ENCODE assay signal across 1 cellular context in genomic region chr2:73981081-73981968, GRCh38.
TF ChIP-seq lines count a peak whose summit lies in the region.

No MANE protein-coding gene starts in this region.

TF ChIP-seq in K562, 482 proteins besides CTCF, POLR2A, EP300 and RAD21 (continued from another document and continues in another):
- TF ChIP-seq ZNF609 (CRISPR knock-in tag; IDR thresholded peaks at IDR 0.05; ENCODE audit: borderline replicate concordance) (no peak), LCOR (CRISPR knock-in tag; IDR thresholded peaks at IDR 0.05) (no peak; the same call in 1 of the 2 replicates), BRCA1 (IDR thresholded peaks at IDR 0.05) (no peak), BRCA1 (CRISPR knock-in tag; IDR thresholded peaks at IDR 0.05) (no peak), YBX1 (IDR thresholded peaks at IDR 0.05) (no peak), RFX5 (IDR thresholded peaks at IDR 0.05; ENCODE audit: low read depth, low read length) (no peak), ZNF124 (CRISPR knock-in tag; IDR thresholded peaks at IDR 0.05) (no peak), PCBP1 (IDR thresholded peaks at IDR 0.05; ENCODE audit: low read depth, low read length, poor library complexity, severe bottlenecking) (no peak), LEF1 (IDR thresholded peaks at IDR 0.05) (no peak), NFYB (IDR thresholded peaks at IDR 0.05; ENCODE audit: extremely low read depth, insufficient read length) (no peak), PURB (CRISPR knock-in tag; IDR thresholded peaks at IDR 0.05; ENCODE audit: low read depth) (no peak), TBP (optimal IDR thresholded peaks at IDR 0.05; ENCODE audit: low read depth, low read length) (peak; percentile 58), ZSCAN32 (CRISPR knock-in tag; IDR thresholded peaks at IDR 0.05) (no peak), THRB (CRISPR knock-in tag; conservative IDR thresholded peaks at IDR 0.05) (no peak), NUFIP1 (IDR thresholded peaks at IDR 0.05; ENCODE audit: partially characterized antibody) (no peak), FOXO4 (CRISPR knock-in tag; IDR thresholded peaks at IDR 0.05) (no peak), HDAC8 (tag; IDR thresholded peaks at IDR 0.05) (no peak), RBM14 (IDR thresholded peaks at IDR 0.05; ENCODE audit: borderline replicate concordance, insufficient read depth, low read depth, low read length) (no peak), NRF1 (conservative IDR thresholded peaks at IDR 0.05 in 1 of 2, IDR thresholded peaks at IDR 0.05 in 1 of 2) (peak; percentile 40 to 48), ZNF324 (CRISPR knock-in tag; IDR thresholded peaks at IDR 0.05) (no peak), MED1 (CRISPR knock-in tag; IDR thresholded peaks at IDR 0.05; ENCODE audit: borderline replicate concordance) (no peak), CBFA2T3 (IDR thresholded peaks at IDR 0.05) (peak; percentile 89), IFI16 (CRISPR knock-in tag; IDR thresholded peaks at IDR 0.05) (no peak), SRSF9 (IDR thresholded peaks at IDR 0.05; ENCODE audit: borderline replicate concordance, low read depth, low read length) (no peak), ETS2 (tag; IDR thresholded peaks at IDR 0.05; ENCODE audit: borderline replicate concordance, poor library complexity, severe bottlenecking) (no peak), ZNF384 (IDR thresholded peaks at IDR 0.05; ENCODE audit: low read depth, low read length) (no peak), SP1 (CRISPR knock-in tag; IDR thresholded peaks at IDR 0.05) (no peak), TCF3 (CRISPR knock-in tag; IDR thresholded peaks at IDR 0.05) (peak; percentile 84), HNRNPH1 (optimal IDR thresholded peaks at IDR 0.05; ENCODE audit: low read depth, low read length) (no peak), STAT5B (CRISPR knock-in tag; IDR thresholded peaks at IDR 0.05) (no peak), CHCHD3 (CRISPR knock-in tag; IDR thresholded peaks at IDR 0.05) (no peak), HOXB6 (CRISPR knock-in tag; IDR thresholded peaks at IDR 0.05; ENCODE audit: borderline replicate concordance) (no peak), ZFP36 (IDR thresholded peaks at IDR 0.05; ENCODE audit: low read depth, low read length, partially characterized antibody) (no peak), ZNF584 (CRISPR knock-in tag; IDR thresholded peaks at IDR 0.05; ENCODE audit: low read depth) (no peak), DACH1 (IDR thresholded peaks at IDR 0.05; ENCODE audit: partially characterized antibody) (no peak), ATF7 (IDR thresholded peaks at IDR 0.05) (no peak; the same call in 1 of the 2 replicates), PHTF2 (CRISPR knock-in tag; IDR thresholded peaks at IDR 0.05) (no peak), MIER1 (IDR thresholded peaks at IDR 0.05; ENCODE audit: low read depth) (no peak), ZNF121 (CRISPR knock-in tag; conservative IDR thresholded peaks at IDR 0.05) (no peak), ZNF644 (tag; IDR thresholded peaks at IDR 0.05; ENCODE audit: low read depth) (no peak), POLR2AphosphoS2 (IDR thresholded peaks at IDR 0.05; ENCODE audit: low read length) (no peak), ZNF551 (CRISPR knock-in tag; IDR thresholded peaks at IDR 0.05) (no peak)
- TF ChIP-seq, protein P1, sequence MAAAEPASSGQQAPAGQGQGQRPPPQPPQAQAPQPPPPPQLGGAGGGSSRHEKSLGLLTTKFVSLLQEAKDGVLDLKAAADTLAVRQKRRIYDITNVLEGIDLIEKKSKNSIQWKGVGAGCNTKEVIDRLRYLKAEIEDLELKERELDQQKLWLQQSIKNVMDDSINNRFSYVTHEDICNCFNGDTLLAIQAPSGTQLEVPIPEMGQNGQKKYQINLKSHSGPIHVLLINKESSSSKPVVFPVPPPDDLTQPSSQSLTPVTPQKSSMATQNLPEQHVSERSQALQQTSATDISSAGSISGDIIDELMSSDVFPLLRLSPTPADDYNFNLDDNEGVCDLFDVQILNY (CRISPR knock-in tag; IDR thresholded peaks at IDR 0.05): no peak
- TF ChIP-seq, protein P2, sequence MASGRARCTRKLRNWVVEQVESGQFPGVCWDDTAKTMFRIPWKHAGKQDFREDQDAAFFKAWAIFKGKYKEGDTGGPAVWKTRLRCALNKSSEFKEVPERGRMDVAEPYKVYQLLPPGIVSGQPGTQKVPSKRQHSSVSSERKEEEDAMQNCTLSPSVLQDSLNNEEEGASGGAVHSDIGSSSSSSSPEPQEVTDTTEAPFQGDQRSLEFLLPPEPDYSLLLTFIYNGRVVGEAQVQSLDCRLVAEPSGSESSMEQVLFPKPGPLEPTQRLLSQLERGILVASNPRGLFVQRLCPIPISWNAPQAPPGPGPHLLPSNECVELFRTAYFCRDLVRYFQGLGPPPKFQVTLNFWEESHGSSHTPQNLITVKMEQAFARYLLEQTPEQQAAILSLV (tag; IDR thresholded peaks at IDR 0.05): no peak
- TF ChIP-seq, protein P3, sequence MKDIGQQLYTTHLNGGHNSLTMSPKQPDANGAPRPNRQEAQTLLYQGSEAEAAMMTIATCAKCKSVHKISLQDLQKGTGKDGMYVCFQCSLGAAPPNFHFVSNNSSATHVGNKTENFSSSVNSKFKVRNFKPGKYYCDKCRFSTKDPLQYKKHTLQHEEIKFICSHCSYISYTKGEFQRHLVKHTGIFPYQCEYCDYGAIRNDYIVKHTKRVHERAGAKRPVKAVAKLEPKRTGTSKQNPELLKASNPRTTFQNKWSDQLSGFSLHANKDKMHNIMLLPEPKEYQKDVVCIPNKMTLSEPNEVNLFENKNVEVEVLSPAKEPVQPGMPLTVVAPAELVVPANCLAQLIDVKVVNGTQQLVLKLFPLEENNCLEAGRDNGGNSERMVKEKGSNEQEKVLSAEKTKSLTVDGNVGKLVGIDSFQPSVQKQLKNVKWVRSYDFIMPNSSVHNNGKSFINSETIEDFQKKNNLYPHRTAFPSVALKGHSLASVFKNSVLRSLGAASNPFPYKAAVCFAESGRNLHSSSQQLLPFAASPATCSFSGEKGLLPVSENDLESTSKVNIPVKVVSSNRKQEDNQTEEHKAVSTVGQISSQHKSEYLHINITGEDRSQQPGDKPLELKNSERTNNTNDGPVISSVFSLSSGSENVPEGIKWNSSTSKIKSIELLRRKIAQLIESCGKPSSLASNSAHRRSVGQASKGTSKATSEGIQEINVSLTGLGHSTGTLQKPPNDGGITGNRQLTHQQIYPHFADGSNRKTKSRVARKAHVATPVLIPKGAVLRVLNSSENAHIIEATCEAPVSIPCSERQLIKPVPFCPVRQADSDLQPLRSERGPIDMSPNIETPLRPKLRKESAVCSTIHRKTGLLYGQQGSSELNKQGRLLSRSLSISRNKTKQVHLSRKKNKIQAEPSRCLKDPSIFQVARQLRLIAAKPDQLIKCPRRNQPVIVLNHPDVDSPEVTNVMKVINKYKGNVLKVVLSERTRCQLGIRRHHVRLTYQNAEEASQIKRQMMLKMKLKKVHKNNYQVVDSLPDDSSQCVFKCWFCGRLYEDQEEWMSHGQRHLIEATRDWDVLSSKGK (CRISPR knock-in tag; IDR thresholded peaks at IDR 0.05): no peak
- TF ChIP-seq, protein P4, sequence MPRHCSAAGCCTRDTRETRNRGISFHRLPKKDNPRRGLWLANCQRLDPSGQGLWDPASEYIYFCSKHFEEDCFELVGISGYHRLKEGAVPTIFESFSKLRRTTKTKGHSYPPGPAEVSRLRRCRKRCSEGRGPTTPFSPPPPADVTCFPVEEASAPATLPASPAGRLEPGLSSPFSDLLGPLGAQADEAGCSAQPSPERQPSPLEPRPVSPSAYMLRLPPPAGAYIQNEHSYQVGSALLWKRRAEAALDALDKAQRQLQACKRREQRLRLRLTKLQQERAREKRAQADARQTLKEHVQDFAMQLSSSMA (CRISPR knock-in tag; IDR thresholded peaks at IDR 0.05): no peak
- TF ChIP-seq, protein P5, sequence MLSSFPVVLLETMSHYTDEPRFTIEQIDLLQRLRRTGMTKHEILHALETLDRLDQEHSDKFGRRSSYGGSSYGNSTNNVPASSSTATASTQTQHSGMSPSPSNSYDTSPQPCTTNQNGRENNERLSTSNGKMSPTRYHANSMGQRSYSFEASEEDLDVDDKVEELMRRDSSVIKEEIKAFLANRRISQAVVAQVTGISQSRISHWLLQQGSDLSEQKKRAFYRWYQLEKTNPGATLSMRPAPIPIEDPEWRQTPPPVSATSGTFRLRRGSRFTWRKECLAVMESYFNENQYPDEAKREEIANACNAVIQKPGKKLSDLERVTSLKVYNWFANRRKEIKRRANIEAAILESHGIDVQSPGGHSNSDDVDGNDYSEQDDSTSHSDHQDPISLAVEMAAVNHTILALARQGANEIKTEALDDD (IDR thresholded peaks at IDR 0.05): peak; percentile 81
- TF ChIP-seq, protein P6, sequence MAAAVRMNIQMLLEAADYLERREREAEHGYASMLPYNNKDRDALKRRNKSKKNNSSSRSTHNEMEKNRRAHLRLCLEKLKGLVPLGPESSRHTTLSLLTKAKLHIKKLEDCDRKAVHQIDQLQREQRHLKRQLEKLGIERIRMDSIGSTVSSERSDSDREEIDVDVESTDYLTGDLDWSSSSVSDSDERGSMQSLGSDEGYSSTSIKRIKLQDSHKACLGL (CRISPR knock-in tag; IDR thresholded peaks at IDR 0.05; ENCODE audit: borderline replicate concordance, poor library complexity, severe bottlenecking): no peak
- TF ChIP-seq, protein P7, sequence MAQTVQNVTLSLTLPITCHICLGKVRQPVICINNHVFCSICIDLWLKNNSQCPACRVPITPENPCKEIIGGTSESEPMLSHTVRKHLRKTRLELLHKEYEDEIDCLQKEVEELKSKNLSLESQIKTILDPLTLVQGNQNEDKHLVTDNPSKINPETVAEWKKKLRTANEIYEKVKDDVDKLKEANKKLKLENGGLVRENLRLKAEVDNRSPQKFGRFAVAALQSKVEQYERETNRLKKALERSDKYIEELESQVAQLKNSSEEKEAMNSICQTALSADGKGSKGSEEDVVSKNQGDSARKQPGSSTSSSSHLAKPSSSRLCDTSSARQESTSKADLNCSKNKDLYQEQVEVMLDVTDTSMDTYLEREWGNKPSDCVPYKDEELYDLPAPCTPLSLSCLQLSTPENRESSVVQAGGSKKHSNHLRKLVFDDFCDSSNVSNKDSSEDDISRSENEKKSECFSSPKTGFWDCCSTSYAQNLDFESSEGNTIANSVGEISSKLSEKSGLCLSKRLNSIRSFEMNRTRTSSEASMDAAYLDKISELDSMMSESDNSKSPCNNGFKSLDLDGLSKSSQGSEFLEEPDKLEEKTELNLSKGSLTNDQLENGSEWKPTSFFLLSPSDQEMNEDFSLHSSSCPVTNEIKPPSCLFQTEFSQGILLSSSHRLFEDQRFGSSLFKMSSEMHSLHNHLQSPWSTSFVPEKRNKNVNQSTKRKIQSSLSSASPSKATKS (CRISPR knock-in tag; IDR thresholded peaks at IDR 0.05): no peak
